In the genomic region with DNA sequence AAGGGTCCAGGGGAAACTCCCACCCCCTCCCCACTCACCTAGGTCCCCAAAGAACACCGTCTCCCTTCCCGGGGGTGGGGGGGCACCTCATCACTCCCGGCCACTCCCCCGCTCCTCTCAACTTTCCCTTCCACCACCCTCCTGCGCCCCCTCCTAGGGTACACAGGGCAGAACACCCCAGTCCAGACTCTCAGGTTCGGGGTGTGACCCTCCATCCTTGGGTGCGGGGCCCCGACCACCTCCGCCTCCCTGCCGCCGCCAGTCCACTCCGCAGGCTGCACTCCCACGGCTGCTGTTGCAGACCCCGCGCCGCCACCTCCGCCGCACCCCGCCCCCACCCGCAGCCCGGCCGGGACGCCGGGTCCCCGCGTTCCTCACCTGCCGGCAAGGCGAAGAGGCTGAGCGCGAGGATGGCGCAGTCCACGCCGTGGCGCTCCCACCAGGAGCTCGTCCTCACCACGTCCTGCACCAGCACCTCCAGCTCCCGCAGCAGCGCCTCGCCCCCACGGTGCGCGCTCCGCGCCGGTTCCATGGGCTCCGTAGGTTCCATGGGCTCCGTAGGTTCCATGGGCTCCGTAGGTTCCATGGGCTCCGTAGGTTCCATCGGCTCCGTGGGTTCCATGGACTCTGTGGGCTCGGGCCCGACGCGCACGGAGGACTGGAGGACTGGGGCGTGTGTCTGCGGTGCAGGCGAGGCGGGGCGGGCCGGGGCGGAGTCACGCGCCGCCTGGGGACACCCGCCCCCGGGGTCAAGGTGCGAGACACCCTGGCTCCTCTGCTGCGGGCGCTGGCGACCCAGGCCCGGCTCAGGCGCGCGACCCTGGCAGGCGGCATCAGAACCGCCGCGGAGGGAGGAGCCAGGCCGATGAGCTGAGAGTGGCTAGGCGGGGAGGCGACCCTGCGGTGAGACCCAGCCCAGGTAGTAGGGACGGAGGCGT, we compare ENCODE assay signal across 9 cellular contexts. TPM values are rescaled to one million over a fixed set of nuclear protein-coding genes. Genes with fewer than 3 reads are reported as not detected.
DNase-seq lines count a peak whose midpoint lies in the region; ATAC-seq, FAIRE-seq and TF ChIP-seq lines count a peak whose summit lies in the region.
"Had no signal": no experiment of that assay in that cellular context is flagged by ENCODE, and none has a peak within 500 bp of the region (broad histone marks: within the 10 kb centered on the region; RNA-seq: fewer than 3 reads in every experiment).

A gene with protein sequence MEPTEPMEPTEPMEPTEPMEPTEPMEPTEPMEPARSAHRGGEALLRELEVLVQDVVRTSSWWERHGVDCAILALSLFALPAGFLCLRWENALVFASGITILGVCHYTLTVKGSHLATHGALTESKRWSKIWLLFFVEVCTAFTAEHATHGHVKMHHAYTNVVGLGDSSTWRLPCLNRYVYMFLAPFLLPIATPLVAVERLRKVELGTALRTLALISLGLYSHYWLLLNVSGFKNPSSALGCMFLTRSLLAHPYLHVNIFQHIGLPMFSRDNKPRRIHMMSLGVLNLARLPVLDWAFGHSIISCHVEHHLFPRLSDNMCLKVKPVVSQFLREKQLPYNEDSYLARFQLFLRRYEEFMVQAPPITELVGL (minus strand): TSS at position 660 of the 938 bp plus-strand sequence. CDS start 38 bp downstream, at position 622.

- H2AK5ac ChIP-seq in IMR-90 (ENCODE audit: low read depth, low read length): no peak within 1 kb of the TSS

- H3K9ac ChIP-seq in IMR-90 (ENCODE audit: low read depth, low read length) (no peak within 1 kb of the TSS), astrocyte (ENCODE audit: low read length) (no peak within 1 kb of the TSS), iPS-20b (ENCODE audit: low read depth, low read length) (no peak within 1 kb of the TSS), smooth muscle cell (ENCODE audit: low read depth) (no peak within 1 kb of the TSS)

- H3K9me3 Mint-ChIP-seq in astrocyte (ENCODE audit: unreplicated experiment): no peaks in the 10 kb centered on the region

- no peaks in the 10 kb centered on the region for H3K79me2 ChIP-seq in astrocyte (ENCODE audit: insufficient read depth, low read length)
- H3K79me2 ChIP-seq in smooth muscle cell (ENCODE audit: low read depth): no peaks in the 10 kb centered on the region

- H3K14ac ChIP-seq in IMR-90 (replicated peaks; ENCODE audit: low read depth, low read length): no peak within 1 kb of the TSS

- no peak within 1 kb of the TSS for H4K91ac ChIP-seq in IMR-90 (ENCODE audit: insufficient read depth, low read depth, low read length)

- H3K27me3 ChIP-seq in IMR-90 (ENCODE audit: control insufficient read depth, insufficient read depth, low read length) (peaks cover 79% of the 10 kb centered on the region), astrocyte (ENCODE audit: insufficient read depth, low read length) (peaks cover 55% of the 10 kb centered on the region), iPS-20b (ENCODE audit: insufficient read depth, low read length) (peaks cover 74% of the 10 kb centered on the region), smooth muscle cell (ENCODE audit: low read depth) (peaks cover 66% of the 10 kb centered on the region)

- no peak for FAIRE-seq in astrocyte (lab: Jason Lieb, UNC)

- H3K79me1 ChIP-seq in IMR-90 (ENCODE audit: low read depth in 1 of 2, low read length in 2 of 2): no peaks in the 10 kb centered on the region

- no peak within 1 kb of the TSS for H3K18ac ChIP-seq in IMR-90 (ENCODE audit: low read depth, low read length)

- no TSS peak for BruUV-seq in IMR-90 (replicated peaks; lab: Mats Ljungman, UMichigan)

- TF ChIP-seq CTCF in IMR-90 (conservative IDR thresholded peaks at IDR 0.05; ENCODE audit: low read depth, low read length) (no peak), astrocyte (IDR thresholded peaks at IDR 0.05; ENCODE audit: insufficient read depth, low read depth, low read length) (no peak), smooth muscle cell (IDR thresholded peaks at IDR 0.05; ENCODE audit: borderline replicate concordance, insufficient read depth, poor library complexity, severe bottlenecking) (no peak)

- H3K9me1 ChIP-seq in IMR-90 (ENCODE audit: insufficient read depth, low read length): no peaks in the 10 kb centered on the region

- H3K27ac ChIP-seq in IMR-90 (ENCODE audit: insufficient read depth, low read length): no peak within 1 kb of the TSS
- no peak within 1 kb of the TSS for H3K27ac ChIP-seq in astrocyte (ENCODE audit: low read depth, low read length)
- H3K27ac ChIP-seq in iPS-20b (ENCODE audit: low read length): no peak within 1 kb of the TSS
- H3K27ac ChIP-seq in smooth muscle cell (ENCODE audit: low read depth): no peak within 1 kb of the TSS

- H2BK5ac ChIP-seq in IMR-90 (ENCODE audit: low read depth, low read length, poor library complexity, severe bottlenecking): no peak within 1 kb of the TSS

- H3K36me3 ChIP-seq in IMR-90 (ENCODE audit: control insufficient read depth, insufficient read depth, low read length): no peaks in the 10 kb centered on the region
- no peaks in the 10 kb centered on the region for H3K36me3 ChIP-seq in astrocyte (ENCODE audit: insufficient read depth, low read length)
- no peaks in the 10 kb centered on the region for H3K36me3 ChIP-seq in iPS-20b (ENCODE audit: insufficient read depth, low read depth, low read length)
- no peaks in the 10 kb centered on the region for H3K36me3 ChIP-seq in smooth muscle cell (ENCODE audit: low read depth)

- no peak within 1 kb of the TSS for H3K4me3 ChIP-seq in IMR-90 (ENCODE audit: insufficient read depth, low read depth, low read length)
- no peak within 1 kb of the TSS for H3K4me3 ChIP-seq in astrocyte (ENCODE audit: insufficient read depth, low read depth, low read length)
- peak within 1 kb of the TSS; percentile 67; the same call in 1 of the 2 replicates for H3K4me3 ChIP-seq in iPS-20b (ENCODE audit: low read length)
- H3K4me3 ChIP-seq in smooth muscle cell: peak within 1 kb of the TSS; percentile 44

- CTCF ChIA-PET in IMR-90 (lab: Yijun Ruan, JAX): no interaction called here

- in situ Hi-C loops in IMR-90 (cut with MboI; ENCODE audit: low sequenced_read_pairs): no loop called here

- TF ChIP-seq POLR2A in IMR-90 (IDR thresholded peaks at IDR 0.05; ENCODE audit: low read depth, low read length): no peak

- H3F3A ChIP-seq in smooth muscle cell (ENCODE audit: low read depth): no peaks in the 10 kb centered on the region

- H3K4ac ChIP-seq in IMR-90 (ENCODE audit: low read depth, low read length): no peak within 1 kb of the TSS

- no peak for TF ChIP-seq RAD21 in IMR-90 (IDR thresholded peaks at IDR 0.05; ENCODE audit: low read length)

- no peaks in the 10 kb centered on the region for H3K9me3 ChIP-seq in IMR-90 (ENCODE audit: control insufficient read depth, insufficient read depth, low read length)
- H3K9me3 ChIP-seq in astrocyte (ENCODE audit: insufficient read depth, low read depth, low read length): no peaks in the 10 kb centered on the region
- no peaks in the 10 kb centered on the region for H3K9me3 ChIP-seq in iPS-20b (ENCODE audit: insufficient read depth, low read depth, low read length)
- no peaks in the 10 kb centered on the region for H3K9me3 ChIP-seq in smooth muscle cell (replicated peaks; ENCODE audit: low read depth)

- intact Hi-C loops in IMR-90 (cut with micrococcal nuclease): no loop called here

- peak within 1 kb of the TSS; percentile 64 for H3K4me3 Mint-ChIP-seq in astrocyte (ENCODE audit: unreplicated experiment)

- WGBS in IMR-90 (ENCODE audit: extremely low coverage in 2 of 2, insufficient read length in 1 of 2), 2 experiments: 8% methylated on average over 55 of the region's 86 CpGs; no CpG with 5 or more reads in 1 of the 2 experiments
- under 1% methylated on average over 31 of the region's 86 CpGs for WGBS in smooth muscle cell (ENCODE audit: low lambda C conversion rate)

- H3K4me2 ChIP-seq in IMR-90 (ENCODE audit: low read depth, low read length) (no peak within 1 kb of the TSS; the same call in 1 of the 2 replicates), astrocyte (ENCODE audit: low read length) (peak within 1 kb of the TSS; percentile 50), smooth muscle cell (peak within 1 kb of the TSS; percentile 82)

- no peak within 1 kb of the TSS for H2BK20ac ChIP-seq in IMR-90 (ENCODE audit: low read depth, low read length)

- no peaks in the 10 kb centered on the region for H3K4me1 Mint-ChIP-seq in astrocyte (ENCODE audit: low read depth, unreplicated experiment)

- no peak within 1 kb of the TSS for H2BK15ac ChIP-seq in IMR-90 (ENCODE audit: low read depth, low read length)

- H2AFZ ChIP-seq in IMR-90 (replicated peaks; ENCODE audit: low read length, poor library complexity): peak within 1 kb of the TSS; percentile 51
- H2AFZ ChIP-seq in astrocyte (ENCODE audit: low read depth, low read length): no peak within 1 kb of the TSS
- H2AFZ ChIP-seq in smooth muscle cell (ENCODE audit: low read depth): peak within 1 kb of the TSS; percentile 15

- no peak for DNase-seq in IMR-90
- DNase-seq in astrocyte (ENCODE audit: low read depth): no peak
- DNase-seq in smooth muscle cell (lab: John Stamatoyannopoulos, UW; ENCODE audit: unreplicated experiment): no peak
- no peak for DNase-seq in OCI-M1 (lab: John Stamatoyannopoulos, UW)
- no peak for DNase-seq in superior temporal gyrus (ENCODE audit: extremely low spot score)
- DNase-seq: cortex of kidney, NCI-H1048 had no signal

- peaks cover 2% of the 10 kb centered on the region; the same call in 1 of the 2 replicates for H3K4me1 ChIP-seq in IMR-90 (ENCODE audit: control insufficient read depth, insufficient read depth, low read length)
- no peaks in the 10 kb centered on the region for H3K4me1 ChIP-seq in astrocyte (ENCODE audit: insufficient read depth, low read length)
- no peaks in the 10 kb centered on the region for H3K4me1 ChIP-seq in iPS-20b (ENCODE audit: insufficient read depth, low read length)
- no peaks in the 10 kb centered on the region for H3K4me1 ChIP-seq in smooth muscle cell (ENCODE audit: low read depth)

- H2BK120ac ChIP-seq in IMR-90 (ENCODE audit: low read depth, low read length): no peak within 1 kb of the TSS

- dilution Hi-C loops in IMR-90 (cut with HindIII; ENCODE audit: low sequenced_read_pairs, unreplicated experiment): no loop called here

- H3K56ac ChIP-seq in IMR-90 (ENCODE audit: extremely low read depth, insufficient read depth, low read length): no peak within 1 kb of the TSS

- H2AK9ac ChIP-seq in IMR-90 (replicated peaks; ENCODE audit: low read depth, low read length, poor library complexity): no peak within 1 kb of the TSS

- no peaks in the 10 kb centered on the region for H3K36me3 Mint-ChIP-seq in astrocyte (ENCODE audit: low read depth, unreplicated experiment)

- H3K27ac Mint-ChIP-seq in astrocyte (ENCODE audit: unreplicated experiment): no peak within 1 kb of the TSS

- no peak within 1 kb of the TSS for H3K23ac ChIP-seq in IMR-90 (ENCODE audit: low read depth, low read length)

- POLR2A ChIA-PET in IMR-90 (lab: Charles Lee; ENCODE audit: unreplicated experiment): interaction anchor here (0.5 to 0.7 kb wide), 2 partner anchors 95 to 262 kb away, joined by 3 to 5 read pairs; no protein-coding TSS in a partner anchor

- H3K27me3 Mint-ChIP-seq in astrocyte (ENCODE audit: low read depth, unreplicated experiment): peaks cover 59% of the 10 kb centered on the region

- H4K20me1 ChIP-seq in IMR-90 (ENCODE audit: insufficient read depth, low read length) (no peaks in the 10 kb centered on the region), astrocyte (ENCODE audit: insufficient read depth, low read length) (no peaks in the 10 kb centered on the region), smooth muscle cell (ENCODE audit: low read depth) (no peaks in the 10 kb centered on the region)

- ATAC-seq in IMR-90 (ENCODE audit: low read depth): peak; percentile 17
- no peak for ATAC-seq in HG03342 (IDR thresholded peaks at IDR 0.05; ENCODE audit: unreplicated experiment)

- no peak within 1 kb of the TSS for H4K5ac ChIP-seq in IMR-90 (ENCODE audit: low read depth, low read length)

- no peak within 1 kb of the TSS for H4K8ac ChIP-seq in IMR-90 (ENCODE audit: low read depth in 2 of 2, low read length in 2 of 2)

RNA-seq across cellular contexts. Expression of the gene that starts here (rescaled TPM):
- total RNA-seq in IMR-90 (2012; rRNA removed) (not detected in 2 replicates), astrocyte (not detected in 2 replicates), smooth muscle cell (0.22 TPM in 1 of 2 replicates, not detected in the other)
- polyA plus RNA-seq in IMR-90 (2012; rRNA removed) (not detected in 2 replicates), smooth muscle cell (not detected in 2 replicates)
- polyA plus RNA-seq in IMR-90 (2012; cell fraction: cytosol; rRNA removed): not detected in 2 replicates
- polyA plus RNA-seq in IMR-90 (2012; cell fraction: nucleus; rRNA removed; ENCODE audit: low replicate concordance): not detected in 2 replicates

Comparison
In these comparisons a context has a peak if more than half of its experiments do, and no peak if none do; other contexts are left out.
1. Peak in ATAC-seq in IMR-90; RNA of the gene not detected or under 1 TPM.
2. H3K4me3 ChIP-seq: peak in iPS-20b (single experiment) and smooth muscle cell (single experiment); none in IMR-90 (single experiment) and astrocyte (single experiment).